Comparison of ENCODE assay signal across 20 cellular contexts in the genomic region with DNA sequence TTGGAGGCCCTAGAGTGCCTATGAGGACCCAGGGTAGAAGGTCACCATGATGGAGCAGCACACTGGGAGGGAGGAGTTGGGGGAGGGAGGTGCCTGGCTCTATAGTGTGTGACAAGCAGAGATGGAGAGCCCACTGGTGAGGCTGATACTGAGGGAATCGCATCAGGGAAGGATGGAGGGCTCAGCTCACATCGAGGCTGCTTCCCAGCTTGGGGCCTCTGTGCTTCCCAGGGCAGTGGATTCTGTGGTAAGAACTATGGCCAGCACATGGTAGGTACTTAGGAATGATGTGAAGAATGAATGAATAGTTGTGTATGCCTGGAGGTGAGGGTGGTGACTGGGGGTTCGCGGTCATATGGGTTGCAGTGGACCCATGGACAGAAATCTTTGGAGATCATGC. TPM values are rescaled to one million over a fixed set of nuclear protein-coding genes. Genes with fewer than 3 reads are reported as not detected.
DNase-seq lines count a peak whose midpoint lies in the region; ATAC-seq, FAIRE-seq and TF ChIP-seq lines count a peak whose summit lies in the region.
"Had no signal": no experiment of that assay in that cellular context is flagged by ENCODE, and none has a peak within 500 bp of the region (broad histone marks: within the 10 kb centered on the region; RNA-seq: fewer than 3 reads in every experiment).

No MANE protein-coding gene starts in this region.

- H3K9ac ChIP-seq in kidney (ENCODE audit: low read length in 2 of 2), result peak overlapping the region in 1 of 2 donors; percentile 85

- H3K27me3 Mint-ChIP-seq in Calu3 (ENCODE audit: unreplicated experiment) (no peaks in the 10 kb centered on the region), WTC11 (ENCODE audit: low read depth) (peaks cover 21% of the 10 kb centered on the region)

- H3K36me3 Mint-ChIP-seq in Calu3 (ENCODE audit: insufficient read depth, unreplicated experiment), result peaks cover 22% of the 10 kb centered on the region
- H3K36me3 Mint-ChIP-seq in WTC11, result no peaks in the 10 kb centered on the region

- 92 to 95% (median 94%) methylated on average over 4 of the region's 4 CpGs for WGBS in stomach, 5 donors

- H3K4me1 Mint-ChIP-seq in Calu3 (ENCODE audit: low read depth, unreplicated experiment), result peaks cover 25% of the 10 kb centered on the region
- H3K4me1 Mint-ChIP-seq in WTC11, result peaks cover 23% of the 10 kb centered on the region

- H3K4me3 ChIP-seq in kidney (ENCODE audit: low read length in 2 of 2), result peak overlapping the region; percentile 72 to 74
- H3K4me3 ChIP-seq in stomach, result no peak overlapping the region
- H3K4me3 ChIP-seq: body of pancreas had no signal

- CTCF ChIA-PET in Calu3 (lab: Charles Lee), result no interaction called here
- CTCF ChIA-PET in WTC11 (lab: Charles Lee), result interaction anchor here (1.1 to 1.6 kb wide), 2 partner anchors 49 to 161 kb away, joined by 3 to 6 read pairs; no protein-coding TSS in a partner anchor

- ATAC-seq in WTC11, result no peak
- ATAC-seq in GM18502 (IDR thresholded peaks at IDR 0.05; ENCODE audit: poor library complexity, unreplicated experiment), result no peak

- DNase-seq in Calu3, result no peak
- no peak for DNase-seq in WTC11 (ENCODE audit: low spot score)
- DNase-seq in kidney, result peak; percentile 25
- DNase-seq in stomach, result no peak
- no peak for DNase-seq in H4 (ENCODE audit: low spot score)
- DNase-seq in amniotic stem cell (lab: John Stamatoyannopoulos, UW), result no peak
- DNase-seq: activated CD4-positive, alpha-beta T cell treated with anti-CD3 and anti-CD28 coated beads for 48 hours; activated CD8-positive, alpha-beta memory T cell treated with anti-CD3 and anti-CD28 coated beads, Interleukin-2, amount 50 U/mL, for 48 hours; activated naive CD4-positive, alpha-beta T cell; esophagus squamous epithelium; GDM1; GOT3; KBM-7; NCI-H2081; OCI-M1; stimulated activated CD4-positive, alpha-beta T cell treated with anti-CD3 and anti-CD28 coated beads, Interleukin-2, amount 100 ng/mL, for 24 hours had no signal

- H3K9me3 ChIP-seq in kidney (ENCODE audit: control insufficient read depth in 1 of 2, low read length in 2 of 2) (no peaks in the 10 kb centered on the region), stomach (no peaks in the 10 kb centered on the region)
- H3K9me3 ChIP-seq: body of pancreas, esophagus squamous epithelium, suprapubic skin had no signal

- no peak for FAIRE-seq in kidney (lab: Jason Lieb, UNC)
- FAIRE-seq: GM12891 had no signal

- no peaks in the 10 kb centered on the region for H3K36me3 ChIP-seq in kidney (ENCODE audit: control insufficient read depth in 1 of 2, insufficient read depth in 2 of 2, low read length in 2 of 2)
- no peaks in the 10 kb centered on the region for H3K36me3 ChIP-seq in stomach
- H3K36me3 ChIP-seq: esophagus squamous epithelium, suprapubic skin had no signal

- peak overlapping the region; percentile 9 for H3K27ac Mint-ChIP-seq in Calu3 (ENCODE audit: unreplicated experiment)
- H3K27ac Mint-ChIP-seq in WTC11, result no peak overlapping the region

- intact Hi-C loops in Calu3 (cut with micrococcal nuclease; ENCODE audit: unreplicated experiment) (no loop called here), kidney (cut with DNase I) (no loop called here), stomach (cut with DNase I; ENCODE audit: low total_unique reads) (no loop called here)

- H3K9me3 Mint-ChIP-seq in Calu3 (ENCODE audit: low read depth, unreplicated experiment), result no peaks in the 10 kb centered on the region
- H3K9me3 Mint-ChIP-seq in WTC11, result no peaks in the 10 kb centered on the region

- POLR2A ChIA-PET in WTC11 (lab: Charles Lee), result no interaction called here

- H3K4me1 ChIP-seq in kidney (ENCODE audit: control insufficient read depth in 1 of 2, insufficient read depth in 1 of 2, low read depth in 1 of 2, low read length in 2 of 2) (peaks cover 59 to 62% of the 10 kb centered on the region in 2 donors), stomach (peaks cover 39 to 64% (median 56%) of the 10 kb centered on the region in 4 donors)

- no peak for TF ChIP-seq POLR2A in stomach (IDR thresholded peaks at IDR 0.05)

- BruUV-seq in Calu3 (replicated peaks; lab: Mats Ljungman, UMichigan), result no TSS peak

- H3K4me3 Mint-ChIP-seq in Calu3 (ENCODE audit: low read depth, unreplicated experiment), result peak overlapping the region; percentile 65
- peak overlapping the region; percentile 57 for H3K4me3 Mint-ChIP-seq in WTC11

- TF ChIP-seq CTCF in Calu3 (IDR thresholded peaks at IDR 0.05; ENCODE audit: unreplicated experiment), result no peak
- no peak for TF ChIP-seq CTCF in WTC11 (IDR thresholded peaks at IDR 0.05)
- TF ChIP-seq CTCF in kidney (IDR thresholded peaks at IDR 0.05; ENCODE audit: borderline replicate concordance, extremely low read depth, insufficient read depth), result no peak
- no peak for TF ChIP-seq CTCF in stomach (IDR thresholded peaks at IDR 0.05)

- peak overlapping the region; percentile 32 to 88 for H3K27ac ChIP-seq in kidney (ENCODE audit: low read depth in 2 of 2, low read length in 2 of 2)
- peak overlapping the region; percentile 62 to 81 (median 77) for H3K27ac ChIP-seq in stomach

- no peak for TF ChIP-seq EP300 in stomach (IDR thresholded peaks at IDR 0.05)

- H3K27me3 ChIP-seq in stomach, result peaks cover 0 to 25% (median 0%) of the 10 kb centered on the region in 3 donors
- H3K27me3 ChIP-seq: body of pancreas, esophagus squamous epithelium, suprapubic skin had no signal

TF ChIP-seq in WTC11, 78 proteins besides CTCF, POLR2A, EP300 and RAD21:
- TF ChIP-seq MXD4 (CRISPR knock-in tag; IDR thresholded peaks at IDR 0.05; ENCODE audit: borderline replicate concordance) (no peak), KAT7 (CRISPR knock-in tag; IDR thresholded peaks at IDR 0.05; ENCODE audit: borderline replicate concordance) (no peak), ZSCAN18 (CRISPR knock-in tag; IDR thresholded peaks at IDR 0.05) (no peak), ZNF121 (CRISPR knock-in tag; IDR thresholded peaks at IDR 0.05) (no peak), TEAD1 (CRISPR knock-in tag; IDR thresholded peaks at IDR 0.05) (no peak), ZNF423 (CRISPR knock-in tag; IDR thresholded peaks at IDR 0.05) (no peak), NFATC4 (CRISPR knock-in tag; IDR thresholded peaks at IDR 0.05) (no peak), TP53 (CRISPR knock-in tag; IDR thresholded peaks at IDR 0.05) (no peak), TCF7 (CRISPR knock-in tag; IDR thresholded peaks at IDR 0.05; ENCODE audit: low read depth) (no peak)

RNA-seq across cellular contexts. Expression of gene EPB41L1, which starts 1.3 kb away (rescaled TPM):
- 121 and 184 TPM in 2 replicates for total RNA-seq in Calu3 (2022)
- total RNA-seq in WTC11 (2021), result 37.7 to 38.7 TPM (median 38.1 TPM) in 3 replicates
- 230 TPM for total RNA-seq in kidney
- polyA plus RNA-seq in kidney (ENCODE audit: insufficient read depth, low read depth, low replicate concordance), result 53.2 TPM
- 100 to 1,000 TPM in 2 of 5 donors, 10 to 100 TPM in 3; 40.2 to 271 (median 99.2) TPM for total RNA-seq in stomach
- polyA plus RNA-seq in stomach, result 10 to 100 TPM; 25.9 to 36.0 (median 29.5) TPM
- total RNA-seq in H4 (2014; rRNA removed; shearing (Covaris generic)), result 12.4 and 25.3 TPM in 2 replicates

Comparison
In these comparisons a context has a peak if more than half of its experiments do, and no peak if none do; other contexts are left out.
1. H3K4me3 ChIP-seq: peak in kidney (2 of 2); none in stomach (0 of 4).